Comparison of ENCODE assay signal across 17 cellular contexts in genomic region chr12:118183155-118183554, GRCh38. TPM values are rescaled to one million over a fixed set of nuclear protein-coding genes. Genes with fewer than 3 reads are reported as not detected.
DNase-seq lines count a peak whose midpoint lies in the region; ATAC-seq and TF ChIP-seq lines count a peak whose summit lies in the region.
"Had no signal": no experiment of that assay in that cellular context is flagged by ENCODE, and none has a peak within 500 bp of the region (broad histone marks: within the 10 kb centered on the region; RNA-seq: fewer than 3 reads in every experiment).

No MANE protein-coding gene starts in this region.

- no peaks in the 10 kb centered on the region for H3K23me2 ChIP-seq in H9 (ENCODE audit: insufficient read length, low read depth, low read length, poor library complexity, severe bottlenecking)

- ATAC-seq in GM18511 (IDR thresholded peaks at IDR 0.05; ENCODE audit: unreplicated experiment): peak; percentile 60
- peak; percentile 55 for ATAC-seq in GM21390 (IDR thresholded peaks at IDR 0.05; ENCODE audit: unreplicated experiment)
- ATAC-seq in naive thymus-derived CD8-positive, alpha-beta T cell: no peak
- ATAC-seq in HG03108 (IDR thresholded peaks at IDR 0.05; ENCODE audit: unreplicated experiment): no peak

- no peaks in the 10 kb centered on the region; the same call in 1 of the 2 replicates for H3K36me3 ChIP-seq in PC-9 (ENCODE audit: low read depth)

- H3K14ac ChIP-seq in H9 (ENCODE audit: insufficient read depth, low read length): no peak overlapping the region

- H2BK12ac ChIP-seq in H9 (ENCODE audit: insufficient read length, low read depth, low read length): no peak overlapping the region

- no peak overlapping the region for H3T11ph ChIP-seq in H9 (ENCODE audit: low read length)

- DNase-seq in PC-9: no peak
- no peak for DNase-seq in naive thymus-derived CD8-positive, alpha-beta T cell
- DNase-seq in RPMI8226: no peak
- no peak for DNase-seq in H9
- no peak for DNase-seq in SIG-M5 (lab: John Stamatoyannopoulos, UW)
- DNase-seq: activated naive CD8-positive, alpha-beta T cell treated with anti-CD3 and anti-CD28 coated beads, Interleukin-2, amount 10 ng/mL, durations not matched to agents 7 days and 5 days; esophagus squamous epithelium; lower lobe of right lung; NCI-H2081 treated with DMSO at 0.1 percent for 48 hours; NCI-H82; Right ventricle myocardium superior; substantia nigra had no signal

- no peak overlapping the region for H3K4ac ChIP-seq in H9 (ENCODE audit: low read depth, low read length)

- peak overlapping the region in 7 of 10 donors; percentile 8 to 57 (median 46) for H3K27ac Mint-ChIP-seq in naive thymus-derived CD8-positive, alpha-beta T cell
- H3K27ac Mint-ChIP-seq in H9: no peak overlapping the region
- H3K27ac Mint-ChIP-seq: activated naive CD8-positive, alpha-beta T cell treated with anti-CD3 and anti-CD28 coated beads, Interleukin-2, amount 10 ng/mL, durations not matched to agents 7 days and 5 days had no signal

- no TSS peak for BruUV-seq in PC-9 (replicated peaks; lab: Mats Ljungman, UMichigan)

- H3K9me2 ChIP-seq in PC-9 (ENCODE audit: insufficient read depth): no peaks in the 10 kb centered on the region

- no peak overlapping the region for H3K56ac ChIP-seq in H9 (ENCODE audit: insufficient read length, low read depth, low read length)

- H3K4me1 ChIP-seq in PC-9 (replicated peaks; ENCODE audit: insufficient read depth): peaks cover 5% of the 10 kb centered on the region; the same call in 1 of the 2 replicates
- no peaks in the 10 kb centered on the region for H3K4me1 ChIP-seq in H9 (ENCODE audit: insufficient read depth, low read length)

- no peak overlapping the region for H4K5ac ChIP-seq in H9 (ENCODE audit: insufficient read length, low read depth, low read length)

- TF ChIP-seq CTCF in PC-9 (conservative IDR thresholded peaks at IDR 0.05): no peak
- no peak for TF ChIP-seq CTCF in H9 (conservative IDR thresholded peaks at IDR 0.05)

- H3K79me1 ChIP-seq in H9 (ENCODE audit: insufficient read depth, low read depth, low read length, poor library complexity, severe bottlenecking): no peaks in the 10 kb centered on the region

- H3F3A ChIP-seq in PC-9 (ENCODE audit: insufficient read depth, low read depth): peaks cover 8% of the 10 kb centered on the region; the same call in 1 of the 2 replicates

- no peaks in the 10 kb centered on the region for H3K9me3 Mint-ChIP-seq in naive thymus-derived CD8-positive, alpha-beta T cell
- H3K9me3 Mint-ChIP-seq in H9: no peaks in the 10 kb centered on the region; a peak in 1 of 5 replicates
- H3K9me3 Mint-ChIP-seq: activated naive CD8-positive, alpha-beta T cell treated with anti-CD3 and anti-CD28 coated beads, Interleukin-2, amount 10 ng/mL, durations not matched to agents 7 days and 5 days; CD14-positive monocyte had no signal

- POLR2A ChIA-PET in PC-9 (lab: Charles Lee; ENCODE audit: unreplicated experiment): interaction anchor here (0.7 kb wide), 1 partner anchor 183 kb away, joined by 4 read pairs; no protein-coding TSS in a partner anchor
- POLR2A ChIA-PET in naive thymus-derived CD8-positive, alpha-beta T cell (lab: Charles Lee): interaction anchor here (2.7 kb wide), 1 partner anchor 193 kb away, joined by 12 read pairs; the partner anchor contains the start of gene SUDS3

- H2BK5ac ChIP-seq in H9 (ENCODE audit: insufficient read length, low read length): no peak overlapping the region

- H2AK5ac ChIP-seq in H9 (ENCODE audit: insufficient read length, low read length): no peak overlapping the region

- no peak overlapping the region for H3K4me3 ChIP-seq in PC-9
- H3K4me3 ChIP-seq: esophagus squamous epithelium, lower lobe of right lung, skin epidermis had no signal

- H2BK20ac ChIP-seq in H9 (ENCODE audit: low read depth, low read length, poor library complexity, severe bottlenecking): no peak overlapping the region

- no peaks in the 10 kb centered on the region for H3K27me3 ChIP-seq in PC-9 (ENCODE audit: insufficient read depth, low read depth)
- H3K27me3 ChIP-seq in H9 (ENCODE audit: insufficient read depth, low read length): no peaks in the 10 kb centered on the region
- H3K27me3 ChIP-seq: esophagus squamous epithelium had no signal

- no peak overlapping the region for H3K4me2 ChIP-seq in PC-9
- H3K4me2 ChIP-seq in H9 (ENCODE audit: insufficient read depth, insufficient read length, low read length): no peak overlapping the region

- no peaks in the 10 kb centered on the region for H3K27me3 Mint-ChIP-seq in naive thymus-derived CD8-positive, alpha-beta T cell
- no peaks in the 10 kb centered on the region for H3K27me3 Mint-ChIP-seq in H9 (ENCODE audit: low read depth)
- H3K27me3 Mint-ChIP-seq: activated naive CD8-positive, alpha-beta T cell treated with anti-CD3 and anti-CD28 coated beads, Interleukin-2, amount 10 ng/mL, durations not matched to agents 7 days and 5 days had no signal

- H3K4me3 Mint-ChIP-seq in naive thymus-derived CD8-positive, alpha-beta T cell: no peak overlapping the region
- no peak overlapping the region for H3K4me3 Mint-ChIP-seq in H9
- H3K4me3 Mint-ChIP-seq: activated naive CD8-positive, alpha-beta T cell treated with anti-CD3 and anti-CD28 coated beads, Interleukin-2, amount 10 ng/mL, durations not matched to agents 7 days and 5 days; CD14-positive monocyte had no signal

- H3K9me3 ChIP-seq in PC-9 (ENCODE audit: insufficient read depth, low read depth) (no peaks in the 10 kb centered on the region), H9 (ENCODE audit: control insufficient read depth, low read depth, low read length) (no peaks in the 10 kb centered on the region)
- H3K9me3 ChIP-seq: esophagus squamous epithelium, lower lobe of right lung had no signal

- H3K79me2 ChIP-seq in PC-9 (ENCODE audit: low read depth) (no peaks in the 10 kb centered on the region), H9 (ENCODE audit: insufficient read depth, low read length) (no peaks in the 10 kb centered on the region)

- no peak overlapping the region for H3K23ac ChIP-seq in H9 (ENCODE audit: insufficient read length, low read depth, low read length)

- no peak overlapping the region for H3K9ac ChIP-seq in H9 (ENCODE audit: extremely low read depth, insufficient read length, low read length)

- no peak overlapping the region for H2BK15ac ChIP-seq in H9 (ENCODE audit: low read depth, low read length)

- H2BK120ac ChIP-seq in H9 (ENCODE audit: low read depth, low read length, poor library complexity, severe bottlenecking): no peak overlapping the region

- intact Hi-C loops in PC-9 (cut with micrococcal nuclease; ENCODE audit: unreplicated experiment): loop anchor here (5.0 kb wide), 2 partner anchors 61 to 119 kb away; no protein-coding TSS in a partner anchor

- CTCF ChIA-PET in PC-9 (lab: Charles Lee): interaction anchor here (1.4 to 2.0 kb wide), 2 partner anchors 62 to 193 kb away, joined by 3 to 14 read pairs; partner anchors contain the start of gene SUDS3

- no peak overlapping the region for H4K8ac ChIP-seq in H9 (replicated peaks; ENCODE audit: insufficient read length, low read depth, low read length)

- peaks cover 2 to 12% (median 9%) of the 10 kb centered on the region in 4 donors for H3K4me1 Mint-ChIP-seq in naive thymus-derived CD8-positive, alpha-beta T cell
- peaks cover 0 to 5% of the 10 kb centered on the region in 2 experiments; a peak in 2 of 4 replicates for H3K4me1 Mint-ChIP-seq in H9

- peaks cover 9 to 53% (median 12%) of the 10 kb centered on the region in 3 donors for H3K36me3 Mint-ChIP-seq in naive thymus-derived CD8-positive, alpha-beta T cell
- H3K36me3 Mint-ChIP-seq in H9 (ENCODE audit: insufficient read depth in 1 of 3, low read depth in 3 of 3): no peaks in the 10 kb centered on the region

- no peak overlapping the region for H4K91ac ChIP-seq in H9 (ENCODE audit: insufficient read length, low read depth, low read length)

- H2AFZ ChIP-seq in PC-9 (no peak overlapping the region), H9 (ENCODE audit: low read length) (no peak overlapping the region)

- H4K20me1 ChIP-seq in PC-9 (ENCODE audit: insufficient read depth) (no peaks in the 10 kb centered on the region), H9 (ENCODE audit: control insufficient read depth, insufficient read depth, insufficient read length) (no peaks in the 10 kb centered on the region)

- H3K27ac ChIP-seq in PC-9 (peak overlapping the region; percentile 55), H9 (ENCODE audit: insufficient read length, low read depth, low read length) (no peak overlapping the region)
- H3K27ac ChIP-seq: esophagus squamous epithelium, lower lobe of right lung, skin epidermis had no signal

- H3K18ac ChIP-seq in H9 (ENCODE audit: insufficient read length, low read depth, low read length): no peak overlapping the region

RNA-seq across cellular contexts. Expression of gene PEBP1, which starts 47.2 kb away (rescaled TPM):
- total RNA-seq in PC-9 (2021) (188 and 189 TPM in 2 replicates), H9 (2021) (320 and 334 TPM in 2 replicates)
- total RNA-seq in naive thymus-derived CD8-positive, alpha-beta T cell: 10 to 100 TPM; 85.2 to 86.7 TPM
- polyA plus RNA-seq in naive thymus-derived CD8-positive, alpha-beta T cell: 100 to 1,000 TPM; 290 to 344 (median 340) TPM

Comparison
In these comparisons a context has a peak if more than half of its experiments do, and no peak if none do; other contexts are left out.
1. ATAC-seq: peak in GM18511 (single experiment) and GM21390 (single experiment); none in naive thymus-derived CD8-positive, alpha-beta T cell (0 of 2) and HG03108 (single experiment).
2. H3K27ac Mint-ChIP-seq: peak in naive thymus-derived CD8-positive, alpha-beta T cell (7 of 10); none in H9 (0 of 3).